Comparison of ENCODE assay signal across 1 cellular context in genomic region chr2:237627463-237628321, GRCh38.
TF ChIP-seq lines count a peak whose summit lies in the region.

TSS of gene LRRFIP1 (plus strand) at chr2:237627587. CDS start at chr2:237627645, 58 bp downstream.

TF ChIP-seq in HCT116, 20 proteins besides CTCF, POLR2A, EP300 and RAD21 (continued from another document):
- TF ChIP-seq REST (IDR thresholded peaks at IDR 0.05; ENCODE audit: low read depth) (no peak), TCF7L2 (IDR thresholded peaks at IDR 0.05; ENCODE audit: borderline replicate concordance, extremely low read depth, insufficient read depth, insufficient read length) (no peak), MAX (IDR thresholded peaks at IDR 0.05) (no peak), EZH2 (IDR thresholded peaks at IDR 0.05) (no peak), ZNF274 (IDR thresholded peaks at IDR 0.05; ENCODE audit: low read depth, low read length) (no peak), EGR1 (IDR thresholded peaks at IDR 0.05; ENCODE audit: low read depth) (no peak), ELF1 (IDR thresholded peaks at IDR 0.05; ENCODE audit: borderline replicate concordance, low read depth) (no peak), CBX3 (IDR thresholded peaks at IDR 0.05; ENCODE audit: low read depth) (no peak)
